In genomic region chr10:101060951-101061813, GRCh38 we compare ENCODE assay signal across 1 cellular context.
A peak's percentile ranks its signal among the peaks of the same experiment; 100 is the strongest.
TF ChIP-seq lines count a peak whose summit lies in the region.

No MANE protein-coding gene starts in this region.

TF ChIP-seq in HEK293, 187 proteins besides CTCF, POLR2A, EP300 and RAD21 (continued from another document and continues in another):
- TF ChIP-seq ZBTB48 (tag by site-specific recombination; IDR thresholded peaks at IDR 0.05) (peak; percentile 87), ZNF155 (tag by site-specific recombination; IDR thresholded peaks at IDR 0.05) (no peak), GFI1B (tag by site-specific recombination; IDR thresholded peaks at IDR 0.05) (no peak), ZNF335 (tag by site-specific recombination; conservative IDR thresholded peaks at IDR 0.05) (peak; percentile 94), ZNF645 (tag by site-specific recombination; IDR thresholded peaks at IDR 0.05) (no peak), ZNF558 (tag by site-specific recombination; IDR thresholded peaks at IDR 0.05) (no peak), ZSCAN23 (tag by site-specific recombination; IDR thresholded peaks at IDR 0.05) (no peak), HOXA7 (CRISPR knock-in tag; IDR thresholded peaks at IDR 0.05; ENCODE audit: borderline replicate concordance) (no peak), ZNF24 (tag by site-specific recombination; IDR thresholded peaks at IDR 0.05) (no peak; the same call in 1 of the 2 replicates), ZNF274 (IDR thresholded peaks at IDR 0.05; ENCODE audit: low read length) (no peak), ZNF274 (tag by site-specific recombination; IDR thresholded peaks at IDR 0.05; ENCODE audit: borderline replicate concordance) (no peak), ZNF324 (tag by site-specific recombination; IDR thresholded peaks at IDR 0.05) (0 out of 2 replicates have a peak, but pooled peaks have one; percentile 29), ZNF121 (tag by site-specific recombination; IDR thresholded peaks at IDR 0.05) (no peak), ZNF768 (tag by site-specific recombination; IDR thresholded peaks at IDR 0.05) (no peak), MYNN (tag by site-specific recombination; IDR thresholded peaks at IDR 0.05; ENCODE audit: borderline replicate concordance) (no peak), ZNF398 (tag by site-specific recombination; IDR thresholded peaks at IDR 0.05) (peak; percentile 92), PRDM1 (tag by site-specific recombination; IDR thresholded peaks at IDR 0.05) (no peak), ZNF544 (tag by site-specific recombination; IDR thresholded peaks at IDR 0.05) (no peak), ZNF776 (tag by site-specific recombination; IDR thresholded peaks at IDR 0.05; ENCODE audit: borderline replicate concordance) (no peak), ZNF596 (tag by site-specific recombination; IDR thresholded peaks at IDR 0.05) (0 out of 2 replicates have a peak, but pooled peaks have one; percentile 5), ZNF394 (tag by site-specific recombination; IDR thresholded peaks at IDR 0.05; ENCODE audit: borderline replicate concordance) (0 out of 2 replicates have a peak, but pooled peaks have one; percentile 39), GLIS1 (tag by site-specific recombination; IDR thresholded peaks at IDR 0.05) (peak; percentile 96), ZNF510 (tag by site-specific recombination; IDR thresholded peaks at IDR 0.05; ENCODE audit: insufficient replicate concordance) (no peak), ZBTB21 (tag by site-specific recombination; IDR thresholded peaks at IDR 0.05) (no peak), SCRT1 (tag by site-specific recombination; IDR thresholded peaks at IDR 0.05; ENCODE audit: borderline replicate concordance) (no peak), ZXDB (tag by site-specific recombination; IDR thresholded peaks at IDR 0.05) (peak; percentile 71), ZNF214 (tag by site-specific recombination; IDR thresholded peaks at IDR 0.05; ENCODE audit: borderline replicate concordance) (no peak), ZNF132 (tag by site-specific recombination; IDR thresholded peaks at IDR 0.05; ENCODE audit: borderline replicate concordance) (no peak), ZNF501 (tag by site-specific recombination; IDR thresholded peaks at IDR 0.05) (peak; percentile 93), ZNF830 (tag by site-specific recombination; IDR thresholded peaks at IDR 0.05; ENCODE audit: low read depth) (no peak), KLF16 (tag by site-specific recombination; IDR thresholded peaks at IDR 0.05) (no peak; the same call in 1 of the 2 replicates), YY2 (tag by site-specific recombination; IDR thresholded peaks at IDR 0.05) (no peak), KLF8 (tag by site-specific recombination; IDR thresholded peaks at IDR 0.05) (peak; percentile 93), ZNF16 (tag by site-specific recombination; IDR thresholded peaks at IDR 0.05; ENCODE audit: low read depth) (no peak), BCL11B (tag by site-specific recombination; IDR thresholded peaks at IDR 0.05; ENCODE audit: low read depth) (peak; percentile 62; the same call in 1 of the 2 replicates), ZNF37A (tag by site-specific recombination; IDR thresholded peaks at IDR 0.05) (no peak), ZNF10 (tag by site-specific recombination; IDR thresholded peaks at IDR 0.05) (peak; percentile 73), HOXC10 (CRISPR knock-in tag; IDR thresholded peaks at IDR 0.05) (no peak), ZNF488 (tag by site-specific recombination; IDR thresholded peaks at IDR 0.05) (no peak), FEZF1 (tag by site-specific recombination; IDR thresholded peaks at IDR 0.05) (peak; percentile 42), ZFHX2 (tag by site-specific recombination; conservative IDR thresholded peaks at IDR 0.05) (peak; percentile 94), ZNF202 (tag by site-specific recombination; IDR thresholded peaks at IDR 0.05; ENCODE audit: borderline replicate concordance) (no peak), ZNF76 (tag by site-specific recombination; IDR thresholded peaks at IDR 0.05; ENCODE audit: borderline replicate concordance, low read depth) (peak; percentile 78), EGR2 (tag by site-specific recombination; IDR thresholded peaks at IDR 0.05; ENCODE audit: low read depth) (peak; percentile 90), ZNF140 (tag by site-specific recombination; IDR thresholded peaks at IDR 0.05) (no peak), ZNF184 (tag by site-specific recombination; IDR thresholded peaks at IDR 0.05) (no peak), ZNF114 (tag by site-specific recombination; IDR thresholded peaks at IDR 0.05) (no peak), ZNF26 (tag by site-specific recombination; IDR thresholded peaks at IDR 0.05) (no peak), ZNF555 (tag by site-specific recombination; conservative IDR thresholded peaks at IDR 0.05) (no peak), KLF7 (tag by site-specific recombination; IDR thresholded peaks at IDR 0.05; ENCODE audit: borderline replicate concordance) (no peak), ZNF211 (tag by site-specific recombination; IDR thresholded peaks at IDR 0.05; ENCODE audit: low read depth) (no peak), ZNF239 (tag by site-specific recombination; IDR thresholded peaks at IDR 0.05) (0 out of 2 replicates have a peak, but pooled peaks have one; percentile 34), ZNF785 (tag by site-specific recombination; IDR thresholded peaks at IDR 0.05) (no peak; the same call in 1 of the 2 replicates), ZNF391 (tag by site-specific recombination; IDR thresholded peaks at IDR 0.05; ENCODE audit: borderline replicate concordance, low read depth) (no peak), ZBTB17 (tag by site-specific recombination; IDR thresholded peaks at IDR 0.05) (peak; percentile 55; the same call in 1 of the 2 replicates), ZNF280C (tag by site-specific recombination; IDR thresholded peaks at IDR 0.05) (no peak)
- TF ChIP-seq, protein P1, sequence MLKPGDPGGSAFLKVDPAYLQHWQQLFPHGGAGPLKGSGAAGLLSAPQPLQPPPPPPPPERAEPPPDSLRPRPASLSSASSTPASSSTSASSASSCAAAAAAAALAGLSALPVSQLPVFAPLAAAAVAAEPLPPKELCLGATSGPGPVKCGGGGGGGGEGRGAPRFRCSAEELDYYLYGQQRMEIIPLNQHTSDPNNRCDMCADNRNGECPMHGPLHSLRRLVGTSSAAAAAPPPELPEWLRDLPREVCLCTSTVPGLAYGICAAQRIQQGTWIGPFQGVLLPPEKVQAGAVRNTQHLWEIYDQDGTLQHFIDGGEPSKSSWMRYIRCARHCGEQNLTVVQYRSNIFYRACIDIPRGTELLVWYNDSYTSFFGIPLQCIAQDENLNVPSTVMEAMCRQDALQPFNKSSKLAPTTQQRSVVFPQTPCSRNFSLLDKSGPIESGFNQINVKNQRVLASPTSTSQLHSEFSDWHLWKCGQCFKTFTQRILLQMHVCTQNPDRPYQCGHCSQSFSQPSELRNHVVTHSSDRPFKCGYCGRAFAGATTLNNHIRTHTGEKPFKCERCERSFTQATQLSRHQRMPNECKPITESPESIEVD (tag by site-specific recombination; IDR thresholded peaks at IDR 0.05) = no peak
- TF ChIP-seq, protein P2, sequence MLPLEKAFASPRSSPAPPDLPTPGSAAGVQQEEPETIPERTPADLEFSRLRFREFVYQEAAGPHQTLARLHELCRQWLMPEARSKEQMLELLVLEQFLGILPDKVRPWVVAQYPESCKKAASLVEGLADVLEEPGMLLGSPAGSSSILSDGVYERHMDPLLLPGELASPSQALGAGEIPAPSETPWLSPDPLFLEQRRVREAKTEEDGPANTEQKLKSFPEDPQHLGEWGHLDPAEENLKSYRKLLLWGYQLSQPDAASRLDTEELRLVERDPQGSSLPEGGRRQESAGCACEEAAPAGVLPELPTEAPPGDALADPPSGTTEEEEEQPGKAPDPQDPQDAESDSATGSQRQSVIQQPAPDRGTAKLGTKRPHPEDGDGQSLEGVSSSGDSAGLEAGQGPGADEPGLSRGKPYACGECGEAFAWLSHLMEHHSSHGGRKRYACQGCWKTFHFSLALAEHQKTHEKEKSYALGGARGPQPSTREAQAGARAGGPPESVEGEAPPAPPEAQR (tag by site-specific recombination; IDR thresholded peaks at IDR 0.05) = no peak
- TF ChIP-seq, protein P3, sequence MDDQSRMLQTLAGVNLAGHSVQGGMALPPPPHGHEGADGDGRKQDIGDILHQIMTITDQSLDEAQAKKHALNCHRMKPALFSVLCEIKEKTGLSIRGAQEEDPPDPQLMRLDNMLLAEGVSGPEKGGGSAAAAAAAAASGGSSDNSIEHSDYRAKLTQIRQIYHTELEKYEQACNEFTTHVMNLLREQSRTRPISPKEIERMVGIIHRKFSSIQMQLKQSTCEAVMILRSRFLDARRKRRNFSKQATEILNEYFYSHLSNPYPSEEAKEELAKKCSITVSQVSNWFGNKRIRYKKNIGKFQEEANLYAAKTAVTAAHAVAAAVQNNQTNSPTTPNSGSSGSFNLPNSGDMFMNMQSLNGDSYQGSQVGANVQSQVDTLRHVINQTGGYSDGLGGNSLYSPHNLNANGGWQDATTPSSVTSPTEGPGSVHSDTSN (CRISPR knock-in tag; IDR thresholded peaks at IDR 0.05) = 0 out of 2 replicates have a peak, but pooled peaks have one; percentile 39
- TF ChIP-seq, protein P4, sequence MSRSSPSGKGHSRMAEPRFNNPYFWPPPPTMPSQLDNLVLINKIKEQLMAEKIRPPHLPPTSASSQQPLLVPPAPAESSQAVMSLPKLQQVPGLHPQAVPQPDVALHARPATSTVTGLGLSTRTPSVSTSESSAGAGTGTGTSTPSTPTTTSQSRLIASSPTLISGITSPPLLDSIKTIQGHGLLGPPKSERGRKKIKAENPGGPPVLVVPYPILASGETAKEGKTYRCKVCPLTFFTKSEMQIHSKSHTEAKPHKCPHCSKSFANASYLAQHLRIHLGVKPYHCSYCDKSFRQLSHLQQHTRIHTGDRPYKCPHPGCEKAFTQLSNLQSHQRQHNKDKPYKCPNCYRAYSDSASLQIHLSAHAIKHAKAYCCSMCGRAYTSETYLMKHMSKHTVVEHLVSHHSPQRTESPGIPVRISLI (tag by site-specific recombination; IDR thresholded peaks at IDR 0.05) = no peak
- TF ChIP-seq, protein P5, sequence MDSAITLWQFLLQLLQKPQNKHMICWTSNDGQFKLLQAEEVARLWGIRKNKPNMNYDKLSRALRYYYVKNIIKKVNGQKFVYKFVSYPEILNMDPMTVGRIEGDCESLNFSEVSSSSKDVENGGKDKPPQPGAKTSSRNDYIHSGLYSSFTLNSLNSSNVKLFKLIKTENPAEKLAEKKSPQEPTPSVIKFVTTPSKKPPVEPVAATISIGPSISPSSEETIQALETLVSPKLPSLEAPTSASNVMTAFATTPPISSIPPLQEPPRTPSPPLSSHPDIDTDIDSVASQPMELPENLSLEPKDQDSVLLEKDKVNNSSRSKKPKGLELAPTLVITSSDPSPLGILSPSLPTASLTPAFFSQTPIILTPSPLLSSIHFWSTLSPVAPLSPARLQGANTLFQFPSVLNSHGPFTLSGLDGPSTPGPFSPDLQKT (IDR thresholded peaks at IDR 0.05; ENCODE audit: borderline replicate concordance, low read depth, low read length) = no peak
